8 cellular contexts compared by ENCODE assay signal in the genomic region with DNA sequence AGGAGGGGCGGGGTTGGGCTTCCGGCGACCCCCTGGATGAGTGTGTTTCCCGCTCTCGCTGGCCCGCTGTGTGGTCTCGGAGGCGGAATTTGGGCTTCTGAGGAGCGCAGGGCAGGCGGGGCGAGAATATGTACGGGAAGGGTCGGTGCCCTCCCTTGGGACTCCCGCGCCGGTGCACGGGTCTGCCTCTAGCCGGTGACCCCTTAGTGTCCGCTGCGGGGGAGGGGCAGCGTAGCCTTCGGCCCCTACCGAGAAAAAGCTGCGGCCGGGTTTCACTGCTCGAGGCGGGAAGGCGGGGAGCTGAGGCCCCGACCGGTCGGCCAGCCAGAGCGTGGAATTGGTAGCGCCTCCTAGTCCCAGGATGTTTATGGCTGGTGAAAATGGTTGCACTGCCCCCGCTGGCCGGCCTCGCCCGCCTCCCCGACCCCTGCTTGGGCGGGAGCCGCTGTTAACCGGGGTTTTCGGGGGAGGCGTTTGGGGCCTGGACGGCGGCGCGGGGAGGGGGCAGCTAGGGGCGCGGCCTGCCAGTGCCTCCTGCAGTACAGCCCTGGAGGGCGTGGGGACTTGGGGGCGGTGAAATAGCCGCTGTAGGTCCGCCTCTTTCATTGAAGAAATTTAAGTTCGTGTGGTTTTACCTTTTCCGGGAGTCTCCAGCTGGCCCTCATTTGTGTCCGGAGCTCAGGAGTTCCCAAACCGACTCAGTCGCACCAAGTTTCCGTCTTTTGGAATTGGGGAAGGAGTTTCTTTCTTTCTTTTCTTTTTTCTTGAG. TPM values are rescaled to one million over a fixed set of nuclear protein-coding genes. Genes with fewer than 3 reads are reported as not detected.
DNase-seq lines count a peak whose midpoint lies in the region; ATAC-seq and TF ChIP-seq lines count a peak whose summit lies in the region.

A gene (plus strand): TSS at position 643 of the 769 bp plus-strand sequence. CDS start 290 bp downstream, outside the sequence.

- H3K27ac Mint-ChIP-seq in WTC11: peak within 1 kb of the TSS; percentile 97

- peaks cover 43% of the 10 kb centered on the region for H3K4me1 Mint-ChIP-seq in WTC11

- peak; percentile 93 for DNase-seq in ACHN
- DNase-seq in NCI-H226: peak; percentile 93
- peak; percentile 93 for DNase-seq in WTC11 (ENCODE audit: low spot score)
- DNase-seq in cardiac fibroblast (ENCODE audit: low read depth in 2 of 2): peak; percentile 96 to 98
- peak; percentile 96 for DNase-seq in iris pigment epithelial cell (ENCODE audit: low read depth)
- DNase-seq in stimulated activated CD4-positive, alpha-beta T cell treated with anti-CD3 and anti-CD28 coated beads, Interleukin-15, amount 100 ng/mL, for 1 hour (ENCODE audit: low read depth in 1 of 2, low spot score in 1 of 2): peak; percentile 62 to 66

- CTCF ChIA-PET in WTC11 (lab: Charles Lee): interaction anchor here (0.6 to 2.5 kb wide), 8 partner anchors 9 to 1377 kb away, joined by 3 to 17 read pairs (median 3); no protein-coding TSS in a partner anchor

- in situ Hi-C loops in ACHN (cut with HindIII; ENCODE audit: low pct_ligation_motif_present, low pct_unique_long_range_greater_than_20kb, low sequenced_read_pairs): no loop called here

- peak within 1 kb of the TSS; percentile 100 for H3K4me3 Mint-ChIP-seq in WTC11

- peak; percentile 41 for ATAC-seq in GM18870 (IDR thresholded peaks at IDR 0.05; ENCODE audit: unreplicated experiment)
- ATAC-seq in HG03139 (IDR thresholded peaks at IDR 0.05; ENCODE audit: unreplicated experiment): peak; percentile 48
- peak; percentile 70 for ATAC-seq in WTC11

- H3K4me3 ChIP-seq in cardiac fibroblast (replicated peaks in 1 of 2; ENCODE audit: low read depth in 2 of 2, low read length in 2 of 2): peak within 1 kb of the TSS; percentile 81 to 88

- peaks cover 45% of the 10 kb centered on the region for H3K36me3 Mint-ChIP-seq in WTC11

- POLR2A ChIA-PET in WTC11 (lab: Charles Lee): interaction anchor here (0.5 to 3.3 kb wide), 14 partner anchors 9 to 302 kb away, joined by 3 to 32 read pairs (median 5); a partner anchor contains a TSS

- no peak for TF ChIP-seq CTCF in WTC11 (IDR thresholded peaks at IDR 0.05)
- TF ChIP-seq CTCF in cardiac fibroblast (IDR thresholded peaks at IDR 0.05; ENCODE audit: low read depth, low read length): no peak

- H3K9me3 Mint-ChIP-seq in WTC11: no peaks in the 10 kb centered on the region

- H3K27me3 Mint-ChIP-seq in WTC11 (ENCODE audit: low read depth): no peaks in the 10 kb centered on the region

TF ChIP-seq in WTC11, 78 proteins besides CTCF, POLR2A, EP300 and RAD21 (continues in another document):
- no peak for TF ChIP-seq ZNF416 (CRISPR knock-in tag; IDR thresholded peaks at IDR 0.05)
- TF ChIP-seq ZBTB21 (CRISPR knock-in tag; IDR thresholded peaks at IDR 0.05; ENCODE audit: borderline replicate concordance): no peak
- 0 out of 2 replicates have a peak, but pooled peaks have one; percentile 26 for TF ChIP-seq SMAD3 (CRISPR knock-in tag; IDR thresholded peaks at IDR 0.05; ENCODE audit: borderline replicate concordance)
- TF ChIP-seq, protein P1, sequence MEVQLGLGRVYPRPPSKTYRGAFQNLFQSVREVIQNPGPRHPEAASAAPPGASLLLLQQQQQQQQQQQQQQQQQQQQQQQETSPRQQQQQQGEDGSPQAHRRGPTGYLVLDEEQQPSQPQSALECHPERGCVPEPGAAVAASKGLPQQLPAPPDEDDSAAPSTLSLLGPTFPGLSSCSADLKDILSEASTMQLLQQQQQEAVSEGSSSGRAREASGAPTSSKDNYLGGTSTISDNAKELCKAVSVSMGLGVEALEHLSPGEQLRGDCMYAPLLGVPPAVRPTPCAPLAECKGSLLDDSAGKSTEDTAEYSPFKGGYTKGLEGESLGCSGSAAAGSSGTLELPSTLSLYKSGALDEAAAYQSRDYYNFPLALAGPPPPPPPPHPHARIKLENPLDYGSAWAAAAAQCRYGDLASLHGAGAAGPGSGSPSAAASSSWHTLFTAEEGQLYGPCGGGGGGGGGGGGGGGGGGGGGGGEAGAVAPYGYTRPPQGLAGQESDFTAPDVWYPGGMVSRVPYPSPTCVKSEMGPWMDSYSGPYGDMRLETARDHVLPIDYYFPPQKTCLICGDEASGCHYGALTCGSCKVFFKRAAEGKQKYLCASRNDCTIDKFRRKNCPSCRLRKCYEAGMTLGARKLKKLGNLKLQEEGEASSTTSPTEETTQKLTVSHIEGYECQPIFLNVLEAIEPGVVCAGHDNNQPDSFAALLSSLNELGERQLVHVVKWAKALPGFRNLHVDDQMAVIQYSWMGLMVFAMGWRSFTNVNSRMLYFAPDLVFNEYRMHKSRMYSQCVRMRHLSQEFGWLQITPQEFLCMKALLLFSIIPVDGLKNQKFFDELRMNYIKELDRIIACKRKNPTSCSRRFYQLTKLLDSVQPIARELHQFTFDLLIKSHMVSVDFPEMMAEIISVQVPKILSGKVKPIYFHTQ (CRISPR knock-in tag; IDR thresholded peaks at IDR 0.05): no peak
- TF ChIP-seq JUN (CRISPR knock-in tag; IDR thresholded peaks at IDR 0.05): peak; percentile 25; the same call in 1 of the 2 replicates
- peak; percentile 66; the same call in 1 of the 2 replicates for TF ChIP-seq FOXP1 (CRISPR knock-in tag; IDR thresholded peaks at IDR 0.05; ENCODE audit: borderline replicate concordance)
- TF ChIP-seq TP53 (CRISPR knock-in tag; IDR thresholded peaks at IDR 0.05): no peak; the same call in 1 of the 2 replicates
- peak; percentile 57 for TF ChIP-seq FOXK1 (CRISPR knock-in tag; IDR thresholded peaks at IDR 0.05)
- TF ChIP-seq, protein P2, sequence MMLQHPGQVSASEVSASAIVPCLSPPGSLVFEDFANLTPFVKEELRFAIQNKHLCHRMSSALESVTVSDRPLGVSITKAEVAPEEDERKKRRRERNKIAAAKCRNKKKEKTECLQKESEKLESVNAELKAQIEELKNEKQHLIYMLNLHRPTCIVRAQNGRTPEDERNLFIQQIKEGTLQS (CRISPR knock-in tag; conservative IDR thresholded peaks at IDR 0.05): no peak
- 0 out of 2 replicates have a peak, but pooled peaks have one; percentile 14 for TF ChIP-seq IRF2 (CRISPR knock-in tag; IDR thresholded peaks at IDR 0.05; ENCODE audit: borderline replicate concordance, low read depth)
- no peak for TF ChIP-seq NFATC4 (CRISPR knock-in tag; IDR thresholded peaks at IDR 0.05)
- TF ChIP-seq, protein P3, sequence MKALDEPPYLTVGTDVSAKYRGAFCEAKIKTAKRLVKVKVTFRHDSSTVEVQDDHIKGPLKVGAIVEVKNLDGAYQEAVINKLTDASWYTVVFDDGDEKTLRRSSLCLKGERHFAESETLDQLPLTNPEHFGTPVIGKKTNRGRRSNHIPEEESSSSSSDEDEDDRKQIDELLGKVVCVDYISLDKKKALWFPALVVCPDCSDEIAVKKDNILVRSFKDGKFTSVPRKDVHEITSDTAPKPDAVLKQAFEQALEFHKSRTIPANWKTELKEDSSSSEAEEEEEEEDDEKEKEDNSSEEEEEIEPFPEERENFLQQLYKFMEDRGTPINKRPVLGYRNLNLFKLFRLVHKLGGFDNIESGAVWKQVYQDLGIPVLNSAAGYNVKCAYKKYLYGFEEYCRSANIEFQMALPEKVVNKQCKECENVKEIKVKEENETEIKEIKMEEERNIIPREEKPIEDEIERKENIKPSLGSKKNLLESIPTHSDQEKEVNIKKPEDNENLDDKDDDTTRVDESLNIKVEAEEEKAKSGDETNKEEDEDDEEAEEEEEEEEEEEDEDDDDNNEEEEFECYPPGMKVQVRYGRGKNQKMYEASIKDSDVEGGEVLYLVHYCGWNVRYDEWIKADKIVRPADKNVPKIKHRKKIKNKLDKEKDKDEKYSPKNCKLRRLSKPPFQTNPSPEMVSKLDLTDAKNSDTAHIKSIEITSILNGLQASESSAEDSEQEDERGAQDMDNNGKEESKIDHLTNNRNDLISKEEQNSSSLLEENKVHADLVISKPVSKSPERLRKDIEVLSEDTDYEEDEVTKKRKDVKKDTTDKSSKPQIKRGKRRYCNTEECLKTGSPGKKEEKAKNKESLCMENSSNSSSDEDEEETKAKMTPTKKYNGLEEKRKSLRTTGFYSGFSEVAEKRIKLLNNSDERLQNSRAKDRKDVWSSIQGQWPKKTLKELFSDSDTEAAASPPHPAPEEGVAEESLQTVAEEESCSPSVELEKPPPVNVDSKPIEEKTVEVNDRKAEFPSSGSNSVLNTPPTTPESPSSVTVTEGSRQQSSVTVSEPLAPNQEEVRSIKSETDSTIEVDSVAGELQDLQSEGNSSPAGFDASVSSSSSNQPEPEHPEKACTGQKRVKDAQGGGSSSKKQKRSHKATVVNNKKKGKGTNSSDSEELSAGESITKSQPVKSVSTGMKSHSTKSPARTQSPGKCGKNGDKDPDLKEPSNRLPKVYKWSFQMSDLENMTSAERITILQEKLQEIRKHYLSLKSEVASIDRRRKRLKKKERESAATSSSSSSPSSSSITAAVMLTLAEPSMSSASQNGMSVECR (CRISPR knock-in tag; IDR thresholded peaks at IDR 0.05; ENCODE audit: borderline replicate concordance): peak; percentile 86; the same call in 1 of the 2 replicates
- peak; percentile 44; the same call in 1 of the 2 replicates for TF ChIP-seq ETV6 (CRISPR knock-in tag; IDR thresholded peaks at IDR 0.05)
- TF ChIP-seq NR3C1 (CRISPR knock-in tag; conservative IDR thresholded peaks at IDR 0.05; ENCODE audit: low read depth): 0 out of 2 replicates have a peak, but pooled peaks have one; percentile 60
- no peak for TF ChIP-seq ELF4 (CRISPR knock-in tag; IDR thresholded peaks at IDR 0.05; ENCODE audit: low read depth)
- no peak for TF ChIP-seq OVOL2 (CRISPR knock-in tag; IDR thresholded peaks at IDR 0.05; ENCODE audit: borderline replicate concordance)
- no peak for TF ChIP-seq FOXJ3 (CRISPR knock-in tag; IDR thresholded peaks at IDR 0.05; ENCODE audit: borderline replicate concordance)
- no peak for TF ChIP-seq ZNF121 (CRISPR knock-in tag; IDR thresholded peaks at IDR 0.05)
- TF ChIP-seq, protein P4, sequence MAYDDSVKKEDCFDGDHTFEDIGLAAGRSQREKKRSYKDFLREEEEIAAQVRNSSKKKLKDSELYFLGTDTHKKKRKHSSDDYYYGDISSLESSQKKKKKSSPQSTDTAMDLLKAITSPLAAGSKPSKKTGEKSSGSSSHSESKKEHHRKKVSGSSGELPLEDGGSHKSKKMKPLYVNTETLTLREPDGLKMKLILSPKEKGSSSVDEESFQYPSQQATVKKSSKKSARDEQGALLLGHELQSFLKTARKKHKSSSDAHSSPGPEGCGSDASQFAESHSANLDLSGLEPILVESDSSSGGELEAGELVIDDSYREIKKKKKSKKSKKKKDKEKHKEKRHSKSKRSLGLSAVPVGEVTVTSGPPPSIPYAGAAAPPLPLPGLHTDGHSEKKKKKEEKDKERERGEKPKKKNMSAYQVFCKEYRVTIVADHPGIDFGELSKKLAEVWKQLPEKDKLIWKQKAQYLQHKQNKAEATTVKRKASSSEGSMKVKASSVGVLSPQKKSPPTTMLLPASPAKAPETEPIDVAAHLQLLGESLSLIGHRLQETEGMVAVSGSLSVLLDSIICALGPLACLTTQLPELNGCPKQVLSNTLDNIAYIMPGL (CRISPR knock-in tag; IDR thresholded peaks at IDR 0.05): peak; percentile 46; the same call in 1 of the 2 replicates

RNA-seq across cellular contexts. Expression of the gene that starts here (rescaled TPM):
- total RNA-seq in WTC11 (2021): 543 to 626 TPM (median 606 TPM) in 3 replicates

Comparison
In these comparisons a context has a peak if more than half of its experiments do, and no peak if none do; other contexts are left out.
1. Peak in every context shown above with its lines: DNase-seq, ATAC-seq and H3K4me3 ChIP-seq.